8 cellular contexts compared by ENCODE assay signal in the genomic region with DNA sequence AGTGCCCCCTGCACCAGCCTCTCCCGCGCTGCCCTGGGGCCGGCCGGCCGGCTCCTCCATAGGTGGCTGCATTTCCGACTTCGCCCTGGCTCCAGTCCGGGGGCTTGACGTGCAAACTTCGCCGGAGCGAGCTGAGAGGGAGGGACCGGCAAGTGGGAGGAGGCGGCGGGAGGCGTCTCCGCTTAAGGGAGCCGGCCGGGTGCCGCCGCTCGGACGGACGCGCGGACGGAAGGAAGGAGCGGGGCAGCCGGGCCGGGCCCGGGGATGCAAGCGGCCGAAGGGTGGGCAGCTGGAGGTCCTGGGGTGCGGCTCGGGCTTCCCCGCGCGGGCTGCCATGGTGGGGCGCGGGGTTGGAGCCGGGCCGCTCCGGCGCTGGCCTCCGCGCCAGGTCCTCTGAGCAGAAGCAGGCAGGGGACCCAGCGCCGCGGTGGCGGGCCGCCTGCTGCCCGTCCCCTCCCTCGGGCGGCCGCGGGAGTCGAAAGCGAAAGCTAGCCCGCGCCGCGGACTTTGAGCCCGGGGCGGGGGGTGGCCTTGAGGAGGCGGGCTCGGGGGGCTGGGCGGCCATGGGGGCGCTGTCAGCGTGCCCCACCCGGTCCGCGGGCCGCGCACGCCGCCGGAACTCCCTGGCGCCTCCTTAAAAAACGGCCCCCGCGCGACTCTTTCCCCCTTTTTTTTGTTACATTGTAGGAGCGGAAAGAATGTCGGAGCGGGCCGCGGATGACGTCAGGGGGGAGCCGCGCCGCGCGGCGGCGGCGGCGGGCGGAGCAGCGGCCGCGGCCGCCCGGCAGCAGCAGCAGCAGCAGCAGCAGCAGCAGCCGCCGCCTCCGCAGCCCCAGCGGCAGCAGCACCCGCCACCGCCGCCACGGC. TPM values are rescaled to one million over a fixed set of nuclear protein-coding genes. Genes with fewer than 3 reads are reported as not detected.
DNase-seq lines count a peak whose midpoint lies in the region; ATAC-seq and TF ChIP-seq lines count a peak whose summit lies in the region.

A gene (minus strand): TSS at position 483 of the 867 bp plus-strand sequence.

- H2AFZ ChIP-seq in GM23338, result peak within 1 kb of the TSS; percentile 49; the same call in 1 of the 2 replicates

- H3K36me3 Mint-ChIP-seq in GM23338 (ENCODE audit: low read depth) (peaks cover 16% of the 10 kb centered on the region; the same call in 2 of the 3 replicates), glutamatergic neuron (ENCODE audit: unreplicated experiment) (no peaks in the 10 kb centered on the region), osteocyte (ENCODE audit: unreplicated experiment) (peaks cover 7% of the 10 kb centered on the region)
- H3K36me3 Mint-ChIP-seq in activated naive CD8-positive, alpha-beta T cell, result peaks cover 8% of the 10 kb centered on the region

- H3K4me1 Mint-ChIP-seq in GM23338 (peaks cover 40% of the 10 kb centered on the region), glutamatergic neuron (ENCODE audit: low read depth, unreplicated experiment) (peaks cover 3% of the 10 kb centered on the region), osteocyte (ENCODE audit: unreplicated experiment) (peaks cover 35% of the 10 kb centered on the region)
- H3K4me1 Mint-ChIP-seq in activated naive CD8-positive, alpha-beta T cell (ENCODE audit: low read depth), result peaks cover 41% of the 10 kb centered on the region

- H3K4me2 ChIP-seq in GM23338, result peak within 1 kb of the TSS; percentile 93

- H3K4me3 ChIP-seq in GM23338 (peak within 1 kb of the TSS; percentile 81), thoracic aorta (peak within 1 kb of the TSS; percentile 94)

- no peak for TF ChIP-seq CTCF in GM23338 (conservative IDR thresholded peaks at IDR 0.05; ENCODE audit: low read depth in 2 of 2)
- TF ChIP-seq CTCF in glutamatergic neuron (IDR thresholded peaks at IDR 0.05; ENCODE audit: partially characterized antibody, unreplicated experiment), result peak; percentile 19
- TF ChIP-seq CTCF in osteocyte (IDR thresholded peaks at IDR 0.05), result no peak
- no peak for TF ChIP-seq CTCF in thoracic aorta (IDR thresholded peaks at IDR 0.05)

- H3K4me3 Mint-ChIP-seq in GM23338 (peak within 1 kb of the TSS; percentile 90), glutamatergic neuron (ENCODE audit: unreplicated experiment) (peak within 1 kb of the TSS; percentile 95), osteocyte (ENCODE audit: unreplicated experiment) (peak within 1 kb of the TSS; percentile 88)
- peak within 1 kb of the TSS; percentile 94 for H3K4me3 Mint-ChIP-seq in activated naive CD8-positive, alpha-beta T cell

- peaks cover 5% of the 10 kb centered on the region for H3K27me3 Mint-ChIP-seq in GM23338 (ENCODE audit: insufficient read depth, low read depth, poor library complexity)
- no peaks in the 10 kb centered on the region for H3K27me3 Mint-ChIP-seq in activated naive CD8-positive, alpha-beta T cell
- peaks cover 11% of the 10 kb centered on the region for H3K27me3 Mint-ChIP-seq in glutamatergic neuron (ENCODE audit: unreplicated experiment)
- no peaks in the 10 kb centered on the region for H3K27me3 Mint-ChIP-seq in osteocyte (ENCODE audit: unreplicated experiment)

- peaks cover 35% of the 10 kb centered on the region for H3K79me2 ChIP-seq in GM23338 (replicated peaks; ENCODE audit: insufficient read depth)

- H3K27ac ChIP-seq in GM23338 (ENCODE audit: low read depth) (peak within 1 kb of the TSS; percentile 68; the same call in 1 of the 2 replicates), thoracic aorta (peak within 1 kb of the TSS; percentile 92 to 98)

- H3K9me2 ChIP-seq in GM23338 (ENCODE audit: insufficient read depth), result no peaks in the 10 kb centered on the region

- H3K9me3 Mint-ChIP-seq in GM23338, result no peaks in the 10 kb centered on the region
- no peaks in the 10 kb centered on the region for H3K9me3 Mint-ChIP-seq in activated naive CD8-positive, alpha-beta T cell (ENCODE audit: low read depth)
- peaks cover 5% of the 10 kb centered on the region for H3K9me3 Mint-ChIP-seq in glutamatergic neuron (ENCODE audit: unreplicated experiment)
- H3K9me3 Mint-ChIP-seq in osteocyte (ENCODE audit: unreplicated experiment), result no peaks in the 10 kb centered on the region

- peaks cover 17% of the 10 kb centered on the region for H3K27me3 ChIP-seq in GM23338 (ENCODE audit: insufficient read depth)
- no peaks in the 10 kb centered on the region for H3K27me3 ChIP-seq in thoracic aorta (replicated peaks; ENCODE audit: insufficient read depth)

- DNase-seq in GF-D8 (lab: John Stamatoyannopoulos, UW), result peak; percentile 47
- peak; percentile 93 for DNase-seq in GM23338 (ENCODE audit: low spot score)
- DNase-seq in Kasumi-1 (lab: John Stamatoyannopoulos, UW), result peak; percentile 74 to 77
- DNase-seq in glutamatergic neuron, result peak; percentile 82
- peak; percentile 95 for DNase-seq in osteocyte (ENCODE audit: extremely low spot score, unreplicated experiment)
- DNase-seq in thoracic aorta (ENCODE audit: low spot score), result peak; percentile 75

- ATAC-seq in GM23338 (peak; percentile 86), SK-N-SH treated with all-trans-retinoic acid at 6 μM for 48 hours (peak; percentile 92), thoracic aorta (ENCODE audit: insufficient number of reproducible peaks, low FRiP score, low read depth) (peak; percentile 90)

- H3K36me3 ChIP-seq in GM23338 (ENCODE audit: insufficient read depth), result no peaks in the 10 kb centered on the region
- no peaks in the 10 kb centered on the region for H3K36me3 ChIP-seq in thoracic aorta

- no peaks in the 10 kb centered on the region for H3F3A ChIP-seq in GM23338 (replicated peaks; ENCODE audit: low read depth)

- H3K9me3 ChIP-seq in thoracic aorta, result no peaks in the 10 kb centered on the region

- peaks cover 5% of the 10 kb centered on the region for H3K4me1 ChIP-seq in GM23338 (ENCODE audit: insufficient read depth)
- H3K4me1 ChIP-seq in thoracic aorta (ENCODE audit: control insufficient read depth in 1 of 2, low read depth in 2 of 2), result peaks cover 15 to 26% of the 10 kb centered on the region in 2 donors

- peaks cover 4% of the 10 kb centered on the region; the same call in 1 of the 2 replicates for H4K20me1 ChIP-seq in GM23338 (replicated peaks; ENCODE audit: insufficient read depth)

- H3K27ac Mint-ChIP-seq in GM23338, result peak within 1 kb of the TSS; percentile 95
- H3K27ac Mint-ChIP-seq in activated naive CD8-positive, alpha-beta T cell, result peak within 1 kb of the TSS; percentile 92
- H3K27ac Mint-ChIP-seq in glutamatergic neuron (ENCODE audit: unreplicated experiment), result no peak within 1 kb of the TSS
- peak within 1 kb of the TSS; percentile 97 for H3K27ac Mint-ChIP-seq in osteocyte (ENCODE audit: unreplicated experiment)

TF ChIP-seq in GM23338, 12 proteins besides CTCF, POLR2A, EP300 and RAD21 (continues in another document):
- TF ChIP-seq, protein P1, sequence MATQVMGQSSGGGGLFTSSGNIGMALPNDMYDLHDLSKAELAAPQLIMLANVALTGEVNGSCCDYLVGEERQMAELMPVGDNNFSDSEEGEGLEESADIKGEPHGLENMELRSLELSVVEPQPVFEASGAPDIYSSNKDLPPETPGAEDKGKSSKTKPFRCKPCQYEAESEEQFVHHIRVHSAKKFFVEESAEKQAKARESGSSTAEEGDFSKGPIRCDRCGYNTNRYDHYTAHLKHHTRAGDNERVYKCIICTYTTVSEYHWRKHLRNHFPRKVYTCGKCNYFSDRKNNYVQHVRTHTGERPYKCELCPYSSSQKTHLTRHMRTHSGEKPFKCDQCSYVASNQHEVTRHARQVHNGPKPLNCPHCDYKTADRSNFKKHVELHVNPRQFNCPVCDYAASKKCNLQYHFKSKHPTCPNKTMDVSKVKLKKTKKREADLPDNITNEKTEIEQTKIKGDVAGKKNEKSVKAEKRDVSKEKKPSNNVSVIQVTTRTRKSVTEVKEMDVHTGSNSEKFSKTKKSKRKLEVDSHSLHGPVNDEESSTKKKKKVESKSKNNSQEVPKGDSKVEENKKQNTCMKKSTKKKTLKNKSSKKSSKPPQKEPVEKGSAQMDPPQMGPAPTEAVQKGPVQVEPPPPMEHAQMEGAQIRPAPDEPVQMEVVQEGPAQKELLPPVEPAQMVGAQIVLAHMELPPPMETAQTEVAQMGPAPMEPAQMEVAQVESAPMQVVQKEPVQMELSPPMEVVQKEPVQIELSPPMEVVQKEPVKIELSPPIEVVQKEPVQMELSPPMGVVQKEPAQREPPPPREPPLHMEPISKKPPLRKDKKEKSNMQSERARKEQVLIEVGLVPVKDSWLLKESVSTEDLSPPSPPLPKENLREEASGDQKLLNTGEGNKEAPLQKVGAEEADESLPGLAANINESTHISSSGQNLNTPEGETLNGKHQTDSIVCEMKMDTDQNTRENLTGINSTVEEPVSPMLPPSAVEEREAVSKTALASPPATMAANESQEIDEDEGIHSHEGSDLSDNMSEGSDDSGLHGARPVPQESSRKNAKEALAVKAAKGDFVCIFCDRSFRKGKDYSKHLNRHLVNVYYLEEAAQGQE (IDR thresholded peaks at IDR 0.05; ENCODE audit: unreplicated experiment), result no peak

TF ChIP-seq in SK-N-SH treated with all-trans-retinoic acid at 6 μM for 48 hours, 23 proteins besides CTCF, POLR2A, EP300 and RAD21:
- no peak for TF ChIP-seq ZNF70 (CRISPR knock-in tag; IDR thresholded peaks at IDR 0.05)

RNA-seq across cellular contexts. Expression of the gene that starts here (rescaled TPM):
- not detected in 2 replicates for total RNA-seq in GM23338 (2014; rRNA removed; shearing (Covaris generic))
- 1.2 TPM in 1 of 2 replicates, not detected in the other for polyA plus RNA-seq in GM23338 (2016; fragmentation: Nextera tagmentation; extraction: Ambion mirVana)
- not detected for total RNA-seq in glutamatergic neuron (ENCODE audit: unreplicated experiment)
- not detected in 2 replicates for total RNA-seq in osteocyte
- total RNA-seq in thoracic aorta, result not detected

Comparison
In these comparisons a context has a peak if more than half of its experiments do, and no peak if none do; other contexts are left out.
1. Peak in every context shown above with its lines: DNase-seq, ATAC-seq, H3K4me3 ChIP-seq and H3K27ac ChIP-seq.
2. Peak in DNase-seq in glutamatergic neuron; RNA of the gene not detected or under 1 TPM.
3. Peak in DNase-seq in osteocyte; RNA of the gene not detected or under 1 TPM.
4. Peak in DNase-seq, ATAC-seq, H3K4me3 ChIP-seq and H3K27ac ChIP-seq in thoracic aorta; RNA of the gene not detected or under 1 TPM.